In the genomic region with DNA sequence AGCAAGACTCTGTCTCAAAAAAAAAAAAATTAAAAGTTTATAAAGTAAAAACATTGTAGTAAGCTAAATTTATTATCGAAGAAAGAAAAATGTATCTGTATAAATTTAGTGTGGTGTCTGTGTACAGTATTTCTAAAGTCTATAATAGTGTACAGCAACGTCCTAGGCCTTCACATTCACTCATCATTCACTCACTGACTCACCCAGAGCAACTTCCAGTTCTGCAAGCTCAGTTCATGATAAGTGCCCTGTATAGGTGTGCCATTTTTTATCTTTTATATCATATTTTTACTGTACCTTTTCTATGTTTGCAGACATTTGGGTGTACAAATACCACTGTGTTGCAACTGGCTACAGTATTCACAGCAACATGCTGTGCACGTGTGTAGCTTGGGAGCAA, we compare ENCODE assay signal across 17 cellular contexts.
A peak's percentile ranks its signal among the peaks of the same experiment; 100 is the strongest.
DNase-seq lines count a peak whose midpoint lies in the region; ATAC-seq, FAIRE-seq and TF ChIP-seq lines count a peak whose summit lies in the region.
"Had no signal": no experiment of that assay in that cellular context is flagged by ENCODE, and none has a peak within 500 bp of the region (broad histone marks: within the 10 kb centered on the region; RNA-seq: fewer than 3 reads in every experiment).

No MANE protein-coding gene starts in this region.

- peak overlapping the region; percentile 23; the same call in 1 of the 2 replicates for H3K18ac ChIP-seq in IMR-90 (ENCODE audit: low read depth, low read length)

- H3K4ac ChIP-seq in IMR-90 (ENCODE audit: low read depth, low read length) = 0 out of 2 replicates have a peak overlapping the region, but pooled peaks have one; percentile 1

- no peak for TF ChIP-seq RAD21 in IMR-90 (IDR thresholded peaks at IDR 0.05; ENCODE audit: low read length)

- H3K27me3 ChIP-seq in IMR-90 (ENCODE audit: control insufficient read depth, insufficient read depth, low read length) (no peaks in the 10 kb centered on the region), bronchial epithelial cell (ENCODE audit: control insufficient read depth, insufficient read depth, low read length) (no peaks in the 10 kb centered on the region), foreskin keratinocyte (no peaks in the 10 kb centered on the region)

- no peak overlapping the region for H3K4me3 Mint-ChIP-seq in natural killer cell treated with Interleukin-12 subunit alpha and Interleukin-12 subunit beta and Interleukin-15 and Interleukin-18, amount 100 ng/mL, for 72 hours
- H3K4me3 Mint-ChIP-seq: CD4-positive, alpha-beta memory T cell had no signal

- intact Hi-C loops in IMR-90 (cut with micrococcal nuclease) = loop anchor here (10.0 kb wide), 1 partner anchor 314 kb away; no protein-coding TSS in a partner anchor

- H3K9ac ChIP-seq in IMR-90 (ENCODE audit: low read depth, low read length) = no peak overlapping the region

- H3K4me3 ChIP-seq in IMR-90 (ENCODE audit: insufficient read depth, low read depth, low read length) = no peak overlapping the region
- H3K4me3 ChIP-seq in bronchial epithelial cell (ENCODE audit: low read depth, low read length) = no peak overlapping the region
- H3K4me3 ChIP-seq: GM12878 had no signal

- H3K4me1 ChIP-seq in IMR-90 (ENCODE audit: control insufficient read depth, insufficient read depth, low read length) = peaks cover 14% of the 10 kb centered on the region
- H3K4me1 ChIP-seq in foreskin keratinocyte = no peaks in the 10 kb centered on the region

- TF ChIP-seq POLR2A in IMR-90 (IDR thresholded peaks at IDR 0.05; ENCODE audit: low read depth, low read length) = no peak

- H4K5ac ChIP-seq in IMR-90 (ENCODE audit: low read depth, low read length) = peak overlapping the region; percentile 86; the same call in 1 of the 2 replicates

- no peak overlapping the region for H3K14ac ChIP-seq in IMR-90 (replicated peaks; ENCODE audit: low read depth, low read length)

- peak; percentile 40 for DNase-seq in IMR-90
- peak; percentile 56 for DNase-seq in bronchial epithelial cell (ENCODE audit: low read depth)
- peak in 1 of 2 donors; percentile 28 for DNase-seq in foreskin keratinocyte
- DNase-seq in natural killer cell treated with Interleukin-12 subunit alpha and Interleukin-12 subunit beta and Interleukin-15 and Interleukin-18, amount 100 ng/mL, for 72 hours (ENCODE audit: low spot score) = no peak
- no peak for DNase-seq in T-helper 2 cell
- no peak for DNase-seq in GDM1 (lab: John Stamatoyannopoulos, UW)
- DNase-seq: C1 segment of cervical spinal cord; Calu3; CD4-positive, alpha-beta memory T cell; COR-L47; DMS53; DMS79 treated with DMSO at 0.1 percent for 48 hours; H7 had no signal

- BruUV-seq in IMR-90 (replicated peaks; lab: Mats Ljungman, UMichigan) = no TSS peak

- no peak; the same call in 1 of the 2 replicates for ATAC-seq in IMR-90 (ENCODE audit: low read depth)
- ATAC-seq in foreskin keratinocyte = peak; percentile 74
- no peak for ATAC-seq in natural killer cell treated with Interleukin-12 subunit alpha and Interleukin-12 subunit beta and Interleukin-15 and Interleukin-18, amount 100 ng/mL, for 72 hours
- ATAC-seq: GM12878 had no signal

- H3K9me3 ChIP-seq in IMR-90 (ENCODE audit: control insufficient read depth, insufficient read depth, low read length) = no peaks in the 10 kb centered on the region

- H2AK9ac ChIP-seq in IMR-90 (replicated peaks; ENCODE audit: low read depth, low read length, poor library complexity) = no peak overlapping the region

- no peak overlapping the region for H3K27ac Mint-ChIP-seq in natural killer cell treated with Interleukin-12 subunit alpha and Interleukin-12 subunit beta and Interleukin-15 and Interleukin-18, amount 100 ng/mL, for 72 hours
- H3K27ac Mint-ChIP-seq: CD4-positive, alpha-beta memory T cell had no signal

- H3K9me3 Mint-ChIP-seq in natural killer cell treated with Interleukin-12 subunit alpha and Interleukin-12 subunit beta and Interleukin-15 and Interleukin-18, amount 100 ng/mL, for 72 hours = no peaks in the 10 kb centered on the region

- no peak overlapping the region for H3K23ac ChIP-seq in IMR-90 (ENCODE audit: low read depth, low read length)

- no peak overlapping the region for H3K4me2 ChIP-seq in IMR-90 (ENCODE audit: low read depth, low read length)

- CTCF ChIA-PET in IMR-90 (lab: Yijun Ruan, JAX) = interaction anchor here (0.6 kb wide), 1 partner anchor 269 kb away, joined by 3 read pairs; no protein-coding TSS in a partner anchor

- no peak overlapping the region for H3K27ac ChIP-seq in IMR-90 (ENCODE audit: insufficient read depth, low read length)
- H3K27ac ChIP-seq in foreskin keratinocyte = no peak overlapping the region

- H4K20me1 ChIP-seq in IMR-90 (ENCODE audit: insufficient read depth, low read length) = no peaks in the 10 kb centered on the region

- WGBS in IMR-90 (ENCODE audit: extremely low coverage in 2 of 2, insufficient read length in 1 of 2), 2 experiments = no CpG with 5 or more reads among the region's 3 CpGs

- no peaks in the 10 kb centered on the region for H3K4me1 Mint-ChIP-seq in natural killer cell treated with Interleukin-12 subunit alpha and Interleukin-12 subunit beta and Interleukin-15 and Interleukin-18, amount 100 ng/mL, for 72 hours (ENCODE audit: low read depth in 2 of 2)
- H3K4me1 Mint-ChIP-seq: CD4-positive, alpha-beta memory T cell had no signal

- no peak overlapping the region for H3K56ac ChIP-seq in IMR-90 (ENCODE audit: extremely low read depth, insufficient read depth, low read length)

- H3K79me1 ChIP-seq in IMR-90 (ENCODE audit: low read depth in 1 of 2, low read length in 2 of 2) = no peaks in the 10 kb centered on the region

- no peak overlapping the region for H2BK15ac ChIP-seq in IMR-90 (ENCODE audit: low read depth, low read length)

- H2BK120ac ChIP-seq in IMR-90 (ENCODE audit: low read depth, low read length) = no peak overlapping the region

- no peaks in the 10 kb centered on the region for H3K27me3 Mint-ChIP-seq in natural killer cell treated with Interleukin-12 subunit alpha and Interleukin-12 subunit beta and Interleukin-15 and Interleukin-18, amount 100 ng/mL, for 72 hours

- H2BK5ac ChIP-seq in IMR-90 (ENCODE audit: low read depth, low read length, poor library complexity, severe bottlenecking) = no peak overlapping the region

- TF ChIP-seq CTCF in IMR-90 (conservative IDR thresholded peaks at IDR 0.05; ENCODE audit: low read depth, low read length) = no peak
- no peak for TF ChIP-seq CTCF in bronchial epithelial cell (IDR thresholded peaks at IDR 0.05; ENCODE audit: insufficient read depth, low read length, severe bottlenecking)
- no peak for TF ChIP-seq CTCF in foreskin keratinocyte (conservative IDR thresholded peaks at IDR 0.05)

- H2BK20ac ChIP-seq in IMR-90 (ENCODE audit: low read depth, low read length) = no peak overlapping the region

- peaks cover 4% of the 10 kb centered on the region for H3K36me3 Mint-ChIP-seq in natural killer cell treated with Interleukin-12 subunit alpha and Interleukin-12 subunit beta and Interleukin-15 and Interleukin-18, amount 100 ng/mL, for 72 hours
- H3K36me3 Mint-ChIP-seq: CD4-positive, alpha-beta memory T cell had no signal

- H4K91ac ChIP-seq in IMR-90 (ENCODE audit: insufficient read depth, low read depth, low read length) = no peak overlapping the region

- H3K9me1 ChIP-seq in IMR-90 (ENCODE audit: insufficient read depth, low read length) = no peaks in the 10 kb centered on the region; the same call in 1 of the 2 replicates

- dilution Hi-C loops in IMR-90 (cut with HindIII; ENCODE audit: low sequenced_read_pairs, unreplicated experiment) = no loop called here

- H4K8ac ChIP-seq in IMR-90 (ENCODE audit: low read depth in 2 of 2, low read length in 2 of 2) = no peak overlapping the region

- POLR2A ChIA-PET in IMR-90 (lab: Charles Lee; ENCODE audit: unreplicated experiment) = no interaction called here

- H2AFZ ChIP-seq in IMR-90 (replicated peaks; ENCODE audit: low read length, poor library complexity) = no peak overlapping the region

- FAIRE-seq in bronchial epithelial cell (lab: Jason Lieb, UNC) = no peak
- FAIRE-seq: G401.6, GM19239, H1 had no signal

- in situ Hi-C loops in IMR-90 (cut with MboI; ENCODE audit: low sequenced_read_pairs) = no loop called here

- no peaks in the 10 kb centered on the region for H3K36me3 ChIP-seq in IMR-90 (ENCODE audit: control insufficient read depth, insufficient read depth, low read length)
- H3K36me3 ChIP-seq in bronchial epithelial cell (ENCODE audit: control insufficient read depth, insufficient read depth, low read length) = no peaks in the 10 kb centered on the region

- no peak overlapping the region for H2AK5ac ChIP-seq in IMR-90 (ENCODE audit: low read depth, low read length)

TF ChIP-seq in IMR-90, 13 proteins besides CTCF, POLR2A, EP300 and RAD21 (continues in another document):
- TF ChIP-seq NFE2L2 (IDR thresholded peaks at IDR 0.05; ENCODE audit: low read depth, low read length) (no peak), MAZ (IDR thresholded peaks at IDR 0.05; ENCODE audit: borderline replicate concordance, low read depth, low read length) (no peak), MXI1 (IDR thresholded peaks at IDR 0.05; ENCODE audit: borderline replicate concordance, low read depth, low read length) (no peak), CEBPB (IDR thresholded peaks at IDR 0.05; ENCODE audit: low read depth, low read length) (no peak), FOS (IDR thresholded peaks at IDR 0.05; ENCODE audit: low read depth, low read length) (no peak), SMC3 (IDR thresholded peaks at IDR 0.05; ENCODE audit: low read depth, low read length) (no peak), RFX5 (IDR thresholded peaks at IDR 0.05; ENCODE audit: low read depth, low read length) (no peak), CHD1 (IDR thresholded peaks at IDR 0.05; ENCODE audit: low read depth, low read length) (no peak), RCOR1 (IDR thresholded peaks at IDR 0.05; ENCODE audit: insufficient replicate concordance, low read length) (no peak), BHLHE40 (IDR thresholded peaks at IDR 0.05; ENCODE audit: low read depth, low read length) (no peak), MAFK (IDR thresholded peaks at IDR 0.05; ENCODE audit: low read depth, low read length) (no peak)
- TF ChIP-seq, protein P1, sequence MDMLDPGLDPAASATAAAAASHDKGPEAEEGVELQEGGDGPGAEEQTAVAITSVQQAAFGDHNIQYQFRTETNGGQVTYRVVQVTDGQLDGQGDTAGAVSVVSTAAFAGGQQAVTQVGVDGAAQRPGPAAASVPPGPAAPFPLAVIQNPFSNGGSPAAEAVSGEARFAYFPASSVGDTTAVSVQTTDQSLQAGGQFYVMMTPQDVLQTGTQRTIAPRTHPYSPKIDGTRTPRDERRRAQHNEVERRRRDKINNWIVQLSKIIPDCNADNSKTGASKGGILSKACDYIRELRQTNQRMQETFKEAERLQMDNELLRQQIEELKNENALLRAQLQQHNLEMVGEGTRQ (IDR thresholded peaks at IDR 0.05; ENCODE audit: low read depth, low read length) = no peak

Comparison
In these comparisons a context has a peak if more than half of its experiments do, and no peak if none do; other contexts are left out.
1. DNase-seq: peak in IMR-90 (single experiment) and bronchial epithelial cell (single experiment); none in natural killer cell treated with Interleukin-12 subunit alpha and Interleukin-12 subunit beta and Interleukin-15 and Interleukin-18, amount 100 ng/mL, for 72 hours (single experiment), T-helper 2 cell (0 of 5) and GDM1 (single experiment).